1 cellular context compared by ENCODE assay signal in genomic region chr5:150486402-150487198, GRCh38.
TF ChIP-seq lines count a peak whose summit lies in the region.

No MANE protein-coding gene starts in this region.

TF ChIP-seq in HepG2, 621 proteins besides CTCF, POLR2A, EP300 and RAD21 (continued from another document and continues in another):
- TF ChIP-seq, protein P1, sequence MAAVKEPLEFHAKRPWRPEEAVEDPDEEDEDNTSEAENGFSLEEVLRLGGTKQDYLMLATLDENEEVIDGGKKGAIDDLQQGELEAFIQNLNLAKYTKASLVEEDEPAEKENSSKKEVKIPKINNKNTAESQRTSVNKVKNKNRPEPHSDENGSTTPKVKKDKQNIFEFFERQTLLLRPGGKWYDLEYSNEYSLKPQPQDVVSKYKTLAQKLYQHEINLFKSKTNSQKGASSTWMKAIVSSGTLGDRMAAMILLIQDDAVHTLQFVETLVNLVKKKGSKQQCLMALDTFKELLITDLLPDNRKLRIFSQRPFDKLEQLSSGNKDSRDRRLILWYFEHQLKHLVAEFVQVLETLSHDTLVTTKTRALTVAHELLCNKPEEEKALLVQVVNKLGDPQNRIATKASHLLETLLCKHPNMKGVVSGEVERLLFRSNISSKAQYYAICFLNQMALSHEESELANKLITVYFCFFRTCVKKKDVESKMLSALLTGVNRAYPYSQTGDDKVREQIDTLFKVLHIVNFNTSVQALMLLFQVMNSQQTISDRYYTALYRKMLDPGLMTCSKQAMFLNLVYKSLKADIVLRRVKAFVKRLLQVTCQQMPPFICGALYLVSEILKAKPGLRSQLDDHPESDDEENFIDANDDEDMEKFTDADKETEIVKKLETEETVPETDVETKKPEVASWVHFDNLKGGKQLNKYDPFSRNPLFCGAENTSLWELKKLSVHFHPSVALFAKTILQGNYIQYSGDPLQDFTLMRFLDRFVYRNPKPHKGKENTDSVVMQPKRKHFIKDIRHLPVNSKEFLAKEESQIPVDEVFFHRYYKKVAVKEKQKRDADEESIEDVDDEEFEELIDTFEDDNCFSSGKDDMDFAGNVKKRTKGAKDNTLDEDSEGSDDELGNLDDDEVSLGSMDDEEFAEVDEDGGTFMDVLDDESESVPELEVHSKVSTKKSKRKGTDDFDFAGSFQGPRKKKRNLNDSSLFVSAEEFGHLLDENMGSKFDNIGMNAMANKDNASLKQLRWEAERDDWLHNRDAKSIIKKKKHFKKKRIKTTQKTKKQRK (IDR thresholded peaks at IDR 0.05; ENCODE audit: low read length), result no peak
- TF ChIP-seq TOE1 (CRISPR knock-in tag; IDR thresholded peaks at IDR 0.05) (no peak), SATB2 (CRISPR knock-in tag; IDR thresholded peaks at IDR 0.05) (no peak), ZNF292 (CRISPR knock-in tag; IDR thresholded peaks at IDR 0.05; ENCODE audit: borderline replicate concordance, low read depth) (peak; percentile 73; the same call in 1 of the 2 replicates), SMARCE1 (IDR thresholded peaks at IDR 0.05; ENCODE audit: borderline replicate concordance) (no peak), ZNF589 (CRISPR knock-in tag; conservative IDR thresholded peaks at IDR 0.05) (no peak), SALL2 (CRISPR knock-in tag; IDR thresholded peaks at IDR 0.05) (no peak), SIX1 (CRISPR knock-in tag; IDR thresholded peaks at IDR 0.05; ENCODE audit: borderline replicate concordance) (no peak), ZNF605 (CRISPR knock-in tag; IDR thresholded peaks at IDR 0.05) (peak; percentile 41; the same call in 1 of the 2 replicates), TCF7 (IDR thresholded peaks at IDR 0.05; ENCODE audit: low read depth) (no peak), RNF219 (CRISPR knock-in tag; IDR thresholded peaks at IDR 0.05) (no peak), EZH2 (conservative IDR thresholded peaks at IDR 0.05; ENCODE audit: low read depth, low read length) (no peak), ETS1 (CRISPR knock-in tag; IDR thresholded peaks at IDR 0.05) (no peak), ZNF562 (CRISPR knock-in tag; IDR thresholded peaks at IDR 0.05; ENCODE audit: borderline replicate concordance) (no peak), NFE2L2 (IDR thresholded peaks at IDR 0.05; ENCODE audit: low read length) (no peak), TFE3 (CRISPR knock-in tag; IDR thresholded peaks at IDR 0.05) (no peak), ZNF251 (CRISPR knock-in tag; IDR thresholded peaks at IDR 0.05) (no peak), NFKB2 (CRISPR knock-in tag; IDR thresholded peaks at IDR 0.05; ENCODE audit: borderline replicate concordance) (no peak; the same call in 1 of the 2 replicates), THRA (CRISPR knock-in tag; IDR thresholded peaks at IDR 0.05; ENCODE audit: borderline replicate concordance) (peak; percentile 26; the same call in 1 of the 2 replicates), ZNF263 (CRISPR knock-in tag; IDR thresholded peaks at IDR 0.05) (0 out of 2 replicates have a peak, but pooled peaks have one; percentile 31), HOXA5 (CRISPR knock-in tag; IDR thresholded peaks at IDR 0.05) (0 out of 2 replicates have a peak, but pooled peaks have one; percentile 27), USF2 (IDR thresholded peaks at IDR 0.05; ENCODE audit: low read depth, low read length) (no peak), USF2 (CRISPR knock-in tag; IDR thresholded peaks at IDR 0.05; ENCODE audit: borderline replicate concordance) (no peak), ISX (CRISPR knock-in tag; conservative IDR thresholded peaks at IDR 0.05) (0 out of 2 replicates have a peak, but pooled peaks have one; percentile 41), AGO1 (IDR thresholded peaks at IDR 0.05; ENCODE audit: low read depth, low read length, poor library complexity, severe bottlenecking) (no peak), NFIB (CRISPR knock-in tag; IDR thresholded peaks at IDR 0.05; ENCODE audit: borderline replicate concordance) (no peak), ZBTB21 (CRISPR knock-in tag; IDR thresholded peaks at IDR 0.05) (no peak)
- TF ChIP-seq, protein P2, sequence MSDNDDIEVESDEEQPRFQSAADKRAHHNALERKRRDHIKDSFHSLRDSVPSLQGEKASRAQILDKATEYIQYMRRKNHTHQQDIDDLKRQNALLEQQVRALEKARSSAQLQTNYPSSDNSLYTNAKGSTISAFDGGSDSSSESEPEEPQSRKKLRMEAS (IDR thresholded peaks at IDR 0.05), result peak; percentile 53
- TF ChIP-seq, protein P3, sequence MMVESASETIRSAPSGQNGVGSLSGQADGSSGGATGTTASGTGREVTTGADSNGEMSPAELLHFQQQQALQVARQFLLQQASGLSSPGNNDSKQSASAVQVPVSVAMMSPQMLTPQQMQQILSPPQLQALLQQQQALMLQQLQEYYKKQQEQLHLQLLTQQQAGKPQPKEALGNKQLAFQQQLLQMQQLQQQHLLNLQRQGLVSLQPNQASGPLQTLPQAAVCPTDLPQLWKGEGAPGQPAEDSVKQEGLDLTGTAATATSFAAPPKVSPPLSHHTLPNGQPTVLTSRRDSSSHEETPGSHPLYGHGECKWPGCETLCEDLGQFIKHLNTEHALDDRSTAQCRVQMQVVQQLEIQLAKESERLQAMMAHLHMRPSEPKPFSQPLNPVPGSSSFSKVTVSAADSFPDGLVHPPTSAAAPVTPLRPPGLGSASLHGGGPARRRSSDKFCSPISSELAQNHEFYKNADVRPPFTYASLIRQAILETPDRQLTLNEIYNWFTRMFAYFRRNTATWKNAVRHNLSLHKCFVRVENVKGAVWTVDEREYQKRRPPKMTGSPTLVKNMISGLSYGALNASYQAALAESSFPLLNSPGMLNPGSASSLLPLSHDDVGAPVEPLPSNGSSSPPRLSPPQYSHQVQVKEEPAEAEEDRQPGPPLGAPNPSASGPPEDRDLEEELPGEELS (CRISPR knock-in tag; IDR thresholded peaks at IDR 0.05), result 0 out of 2 replicates have a peak, but pooled peaks have one; percentile 13
- TF ChIP-seq, protein P4, sequence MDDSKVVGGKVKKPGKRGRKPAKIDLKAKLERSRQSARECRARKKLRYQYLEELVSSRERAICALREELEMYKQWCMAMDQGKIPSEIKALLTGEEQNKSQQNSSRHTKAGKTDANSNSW (CRISPR knock-in tag; IDR thresholded peaks at IDR 0.05; ENCODE audit: borderline replicate concordance), result no peak
- TF ChIP-seq, protein P5, sequence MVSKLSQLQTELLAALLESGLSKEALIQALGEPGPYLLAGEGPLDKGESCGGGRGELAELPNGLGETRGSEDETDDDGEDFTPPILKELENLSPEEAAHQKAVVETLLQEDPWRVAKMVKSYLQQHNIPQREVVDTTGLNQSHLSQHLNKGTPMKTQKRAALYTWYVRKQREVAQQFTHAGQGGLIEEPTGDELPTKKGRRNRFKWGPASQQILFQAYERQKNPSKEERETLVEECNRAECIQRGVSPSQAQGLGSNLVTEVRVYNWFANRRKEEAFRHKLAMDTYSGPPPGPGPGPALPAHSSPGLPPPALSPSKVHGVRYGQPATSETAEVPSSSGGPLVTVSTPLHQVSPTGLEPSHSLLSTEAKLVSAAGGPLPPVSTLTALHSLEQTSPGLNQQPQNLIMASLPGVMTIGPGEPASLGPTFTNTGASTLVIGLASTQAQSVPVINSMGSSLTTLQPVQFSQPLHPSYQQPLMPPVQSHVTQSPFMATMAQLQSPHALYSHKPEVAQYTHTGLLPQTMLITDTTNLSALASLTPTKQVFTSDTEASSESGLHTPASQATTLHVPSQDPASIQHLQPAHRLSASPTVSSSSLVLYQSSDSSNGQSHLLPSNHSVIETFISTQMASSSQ (IDR thresholded peaks at IDR 0.05; ENCODE audit: low read depth), result no peak
- TF ChIP-seq, protein P5 (CRISPR knock-in tag; IDR thresholded peaks at IDR 0.05; ENCODE audit: borderline replicate concordance), result no peak
- TF ChIP-seq, protein P6, sequence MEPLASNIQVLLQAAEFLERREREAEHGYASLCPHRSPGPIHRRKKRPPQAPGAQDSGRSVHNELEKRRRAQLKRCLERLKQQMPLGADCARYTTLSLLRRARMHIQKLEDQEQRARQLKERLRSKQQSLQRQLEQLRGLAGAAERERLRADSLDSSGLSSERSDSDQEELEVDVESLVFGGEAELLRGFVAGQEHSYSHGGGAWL (CRISPR knock-in tag; IDR thresholded peaks at IDR 0.05), result no peak
- TF ChIP-seq, protein P7, sequence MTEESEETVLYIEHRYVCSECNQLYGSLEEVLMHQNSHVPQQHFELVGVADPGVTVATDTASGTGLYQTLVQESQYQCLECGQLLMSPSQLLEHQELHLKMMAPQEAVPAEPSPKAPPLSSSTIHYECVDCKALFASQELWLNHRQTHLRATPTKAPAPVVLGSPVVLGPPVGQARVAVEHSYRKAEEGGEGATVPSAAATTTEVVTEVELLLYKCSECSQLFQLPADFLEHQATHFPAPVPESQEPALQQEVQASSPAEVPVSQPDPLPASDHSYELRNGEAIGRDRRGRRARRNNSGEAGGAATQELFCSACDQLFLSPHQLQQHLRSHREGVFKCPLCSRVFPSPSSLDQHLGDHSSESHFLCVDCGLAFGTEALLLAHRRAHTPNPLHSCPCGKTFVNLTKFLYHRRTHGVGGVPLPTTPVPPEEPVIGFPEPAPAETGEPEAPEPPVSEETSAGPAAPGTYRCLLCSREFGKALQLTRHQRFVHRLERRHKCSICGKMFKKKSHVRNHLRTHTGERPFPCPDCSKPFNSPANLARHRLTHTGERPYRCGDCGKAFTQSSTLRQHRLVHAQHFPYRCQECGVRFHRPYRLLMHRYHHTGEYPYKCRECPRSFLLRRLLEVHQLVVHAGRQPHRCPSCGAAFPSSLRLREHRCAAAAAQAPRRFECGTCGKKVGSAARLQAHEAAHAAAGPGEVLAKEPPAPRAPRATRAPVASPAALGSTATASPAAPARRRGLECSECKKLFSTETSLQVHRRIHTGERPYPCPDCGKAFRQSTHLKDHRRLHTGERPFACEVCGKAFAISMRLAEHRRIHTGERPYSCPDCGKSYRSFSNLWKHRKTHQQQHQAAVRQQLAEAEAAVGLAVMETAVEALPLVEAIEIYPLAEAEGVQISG (CRISPR knock-in tag; IDR thresholded peaks at IDR 0.05), result 0 out of 2 replicates have a peak, but pooled peaks have one; percentile 35
